In the genomic region with DNA sequence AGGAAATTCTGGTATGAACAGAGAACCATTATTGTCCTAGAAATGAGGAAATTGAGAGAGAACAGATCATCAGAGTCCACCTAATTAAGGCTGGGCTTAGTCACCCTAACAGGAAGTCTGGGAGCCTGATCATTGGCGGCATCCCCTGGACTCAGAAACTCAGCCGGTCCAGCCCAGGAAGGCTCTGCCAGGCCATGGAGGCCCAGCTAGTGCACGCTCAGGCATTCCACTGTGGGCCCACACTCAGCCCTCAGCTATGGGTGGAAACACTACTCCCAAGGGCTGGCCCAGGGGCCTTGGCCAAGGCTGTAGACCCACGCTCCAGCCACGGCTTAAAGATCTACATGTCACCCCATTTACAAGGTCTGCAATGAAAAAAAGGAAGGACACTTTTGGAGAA, we compare ENCODE assay signal across 14 cellular contexts.
DNase-seq lines count a peak whose midpoint lies in the region; ATAC-seq and TF ChIP-seq lines count a peak whose summit lies in the region.
"Had no signal": no experiment of that assay in that cellular context is flagged by ENCODE, and none has a peak within 500 bp of the region (broad histone marks: within the 10 kb centered on the region; RNA-seq: fewer than 3 reads in every experiment).

No MANE protein-coding gene starts in this region.

- peak; percentile 58 for DNase-seq in activated effector memory CD4-positive, alpha-beta T cell treated with anti-CD3 and anti-CD28 coated beads, Interleukin-2, amount 50 U/mL, for 16 hours
- no peak for DNase-seq in activated effector memory CD4-positive, alpha-beta T cell treated with Interleukin-2 at 50 U/mL for 16 hours
- no peak for DNase-seq in RWPE2 (ENCODE audit: low spot score)
- DNase-seq in fibroblast of gingiva (ENCODE audit: low read depth) = peak; percentile 14
- peak; percentile 76 to 80 for DNase-seq in tibial artery
- no peak for DNase-seq in neural progenitor cell (ENCODE audit: low spot score)
- no peak for DNase-seq in testis
- DNase-seq in stimulated activated CD4-positive, alpha-beta T cell treated with anti-CD3 and anti-CD28 coated beads, Interleukin-15, amount 100 ng/mL, for 24 hours = no peak
- DNase-seq: activated CD8-positive, alpha-beta memory T cell treated with anti-CD3 and anti-CD28 coated beads, Interleukin-2, amount 50 U/mL, for 48 hours; PC-9; T1000 had no signal

- no peak overlapping the region for H3K4me3 Mint-ChIP-seq in neural progenitor cell

- H3K27ac Mint-ChIP-seq in neural progenitor cell = no peak overlapping the region

- H2AFZ ChIP-seq in neural progenitor cell (replicated peaks) = no peak overlapping the region
- H2AFZ ChIP-seq: hepatocyte, PC-9 had no signal

- H3K9me3 ChIP-seq in RWPE2 (ENCODE audit: severe bottlenecking) (no peaks in the 10 kb centered on the region), tibial artery (no peaks in the 10 kb centered on the region), neural progenitor cell (ENCODE audit: low read depth) (no peaks in the 10 kb centered on the region), testis (no peaks in the 10 kb centered on the region)
- H3K9me3 ChIP-seq: adrenal gland, vagina had no signal

- TF ChIP-seq CTCF in RWPE2 (IDR thresholded peaks at IDR 0.05; ENCODE audit: poor library complexity, severe bottlenecking) = no peak
- no peak for TF ChIP-seq CTCF in tibial artery (IDR thresholded peaks at IDR 0.05)
- no peak for TF ChIP-seq CTCF in neural progenitor cell (IDR thresholded peaks at IDR 0.05)
- TF ChIP-seq CTCF in testis (IDR thresholded peaks at IDR 0.05) = no peak

- H3K79me2 ChIP-seq in neural progenitor cell (ENCODE audit: low read depth) = no peaks in the 10 kb centered on the region
- H3K79me2 ChIP-seq: hepatocyte had no signal

- TF ChIP-seq POLR2A in testis (IDR thresholded peaks at IDR 0.05) = no peak

- no peak overlapping the region for H3K9ac ChIP-seq in neural progenitor cell

- H4K20me1 ChIP-seq in neural progenitor cell (ENCODE audit: low read depth) = no peaks in the 10 kb centered on the region

- H3K9me3 Mint-ChIP-seq in neural progenitor cell = peaks cover 2% of the 10 kb centered on the region

- H3K36me3 ChIP-seq in RWPE2 (ENCODE audit: low read depth) (no peaks in the 10 kb centered on the region), tibial artery (no peaks in the 10 kb centered on the region), neural progenitor cell (no peaks in the 10 kb centered on the region), testis (ENCODE audit: low read depth, missing control alignments) (no peaks in the 10 kb centered on the region)
- H3K36me3 ChIP-seq: adrenal gland, vagina had no signal

- H3F3A ChIP-seq in neural progenitor cell (ENCODE audit: low read depth) = no peaks in the 10 kb centered on the region

- WGBS in testis, 2 donors = 82 to 94% methylated on average over 4 to 5 of the region's 5 CpGs

- peak; percentile 39; the same call in 2 of the 3 replicates for ATAC-seq in RWPE2 (ENCODE audit: low read depth)

- H3K27me3 ChIP-seq in RWPE2 (ENCODE audit: insufficient read depth, poor library complexity, severe bottlenecking) (no peaks in the 10 kb centered on the region), tibial artery (peaks cover 0 to 8% of the 10 kb centered on the region in 2 donors), neural progenitor cell (no peaks in the 10 kb centered on the region), testis (no peaks in the 10 kb centered on the region)
- H3K27me3 ChIP-seq: adrenal gland, hepatocyte, vagina had no signal

- H3K27me3 Mint-ChIP-seq in neural progenitor cell (ENCODE audit: insufficient read depth, low read depth) = peaks cover 14% of the 10 kb centered on the region

- no peak overlapping the region for H3K4me2 ChIP-seq in neural progenitor cell
- H3K4me2 ChIP-seq: hepatocyte, PC-9 had no signal

- peaks cover 5% of the 10 kb centered on the region for H3K4me1 Mint-ChIP-seq in neural progenitor cell

- intact Hi-C loops in tibial artery (cut with DNase I; ENCODE audit: low total_unique reads) (no loop called here), testis (cut with DNase I; ENCODE audit: low total_unique reads) (no loop called here)

- no peaks in the 10 kb centered on the region for H3K36me3 Mint-ChIP-seq in neural progenitor cell

- H3K27ac ChIP-seq in RWPE2 (ENCODE audit: poor library complexity, severe bottlenecking) = no peak overlapping the region
- peak overlapping the region in 1 of 2 donors; percentile 6 for H3K27ac ChIP-seq in tibial artery
- no peak overlapping the region for H3K27ac ChIP-seq in neural progenitor cell
- no peak overlapping the region for H3K27ac ChIP-seq in testis
- H3K27ac ChIP-seq: adrenal gland, hepatocyte, PC-9, vagina had no signal

- no peak overlapping the region for H3K4me3 ChIP-seq in RWPE2 (ENCODE audit: severe bottlenecking)
- no peak overlapping the region for H3K4me3 ChIP-seq in tibial artery
- H3K4me3 ChIP-seq in neural progenitor cell = no peak overlapping the region
- no peak overlapping the region for H3K4me3 ChIP-seq in testis
- H3K4me3 ChIP-seq: adrenal gland, hepatocyte, PC-9, vagina had no signal

- H3K4me1 ChIP-seq in RWPE2 (ENCODE audit: insufficient read depth, poor library complexity, severe bottlenecking) (no peaks in the 10 kb centered on the region), tibial artery (peaks cover 0 to 5% (median 0%) of the 10 kb centered on the region in 4 donors), neural progenitor cell (no peaks in the 10 kb centered on the region), testis (no peaks in the 10 kb centered on the region)
- H3K4me1 ChIP-seq: adrenal gland, vagina had no signal

Comparison
In these comparisons a context has a peak if more than half of its experiments do, and no peak if none do; other contexts are left out.
1. DNase-seq: peak in activated effector memory CD4-positive, alpha-beta T cell treated with anti-CD3 and anti-CD28 coated beads, Interleukin-2, amount 50 U/mL, for 16 hours (single experiment), fibroblast of gingiva (single experiment) and tibial artery (2 of 2); none in activated effector memory CD4-positive, alpha-beta T cell treated with Interleukin-2 at 50 U/mL for 16 hours (single experiment), RWPE2 (single experiment), neural progenitor cell (single experiment), testis (single experiment) and stimulated activated CD4-positive, alpha-beta T cell treated with anti-CD3 and anti-CD28 coated beads, Interleukin-15, amount 100 ng/mL, for 24 hours (single experiment).